In the genomic region with DNA sequence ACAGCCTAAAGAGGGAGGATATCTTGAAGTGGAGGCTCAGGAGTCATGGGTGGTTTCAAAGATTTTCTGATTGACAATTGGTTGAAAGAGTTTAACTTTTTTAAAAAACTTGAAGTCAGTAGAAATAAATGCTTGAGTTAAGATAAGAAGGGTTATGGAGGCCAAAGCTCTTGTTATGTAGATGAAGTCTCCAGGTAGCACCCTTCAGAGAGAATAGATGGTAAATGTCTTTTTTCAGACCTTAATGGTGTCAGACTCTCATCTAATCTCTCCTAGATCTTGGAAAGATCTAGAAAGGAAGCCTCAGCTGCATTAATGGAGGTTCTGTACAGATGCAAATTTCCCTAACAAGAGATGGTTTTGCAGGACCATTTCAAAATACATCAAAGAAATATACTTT, we compare ENCODE assay signal across 26 cellular contexts.
"Had no signal": no experiment of that assay in that cellular context is flagged by ENCODE, and none has a peak within 500 bp of the region (broad histone marks: within the 10 kb centered on the region; RNA-seq: fewer than 3 reads in every experiment).

No MANE protein-coding gene starts in this region.

- DNase-seq: hypothalamus; islet precursor cell; left ventricle myocardium inferior; naive thymus-derived CD8-positive, alpha-beta T cell; nucleus accumbens; pancreas; posterior cingulate gyrus; retina; right cardiac atrium; stimulated activated CD4-positive, alpha-beta T cell treated with anti-CD3 and anti-CD28 coated beads, Interleukin-12 subunit alpha, Interleukin-12 subunit beta, amount 100 ng/mL, for 4 hours; stimulated activated CD4-positive, alpha-beta T cell treated with anti-CD3 and anti-CD28 coated beads, Interleukin-15, amount 100 ng/mL, for 24 hours; stimulated activated CD4-positive, alpha-beta T cell treated with anti-CD3 and anti-CD28 coated beads, Interleukin-2, amount 100 ng/mL, for 24 hours; stimulated activated CD4-positive, alpha-beta T cell treated with anti-CD3 and anti-CD28 coated beads, Interleukin-4, amount 100 ng/mL, for 1 hour; stimulated activated naive B cell treated with anti-CD40 and anti-IgM and Interleukin-4, amounts not matched to agents 10 μg/mL and 1 μg/mL and 100 μg/mL, for 72 hours; stimulated activated naive CD8-positive, alpha-beta T cell treated with anti-CD3 and anti-CD28 coated beads, Interleukin-15, Interleukin-2, amounts not matched to agents 100 U/mL and 50 U/mL, for 24 hours; stomach; testis; thyroid gland; transverse colon; upper lobe of left lung had no signal

- H3K4me1 Mint-ChIP-seq: nephron; neural crest cell; stimulated activated naive B cell treated with anti-CD40 and anti-IgM and Interleukin-4, amounts not matched to agents 10 μg/mL and 1 μg/mL and 100 μg/mL, for 72 hours had no signal

- H3K9me3 ChIP-seq: left ventricle myocardium inferior, pancreas, prostate gland, stomach, testis, thyroid gland, transverse colon, upper lobe of left lung, vagina had no signal

- H3K9me3 Mint-ChIP-seq: nephron; neural crest cell; stimulated activated naive B cell treated with anti-CD40 and anti-IgM and Interleukin-4, amounts not matched to agents 10 μg/mL and 1 μg/mL and 100 μg/mL, for 72 hours had no signal

- H3K36me3 ChIP-seq: left ventricle myocardium inferior, pancreas, prostate gland, stomach, thyroid gland, transverse colon, upper lobe of left lung, vagina had no signal

- H3K27me3 ChIP-seq: stomach, testis, transverse colon, upper lobe of left lung, vagina had no signal

- H3K4me3 Mint-ChIP-seq: naive thymus-derived CD8-positive, alpha-beta T cell; nephron; neural crest cell; stimulated activated naive B cell treated with anti-CD40 and anti-IgM and Interleukin-4, amounts not matched to agents 10 μg/mL and 1 μg/mL and 100 μg/mL, for 72 hours had no signal

- H3K27ac Mint-ChIP-seq: naive thymus-derived CD8-positive, alpha-beta T cell; nephron; stimulated activated naive B cell treated with anti-CD40 and anti-IgM and Interleukin-4, amounts not matched to agents 10 μg/mL and 1 μg/mL and 100 μg/mL, for 72 hours had no signal

- H3K27ac ChIP-seq: left ventricle myocardium inferior, pancreas, prostate gland, skin epidermis, stomach, testis, thyroid gland, transverse colon, upper lobe of left lung, vagina had no signal

- H3K4me3 ChIP-seq: left ventricle myocardium inferior, lung, pancreas, prostate gland, skin epidermis, stomach, testis, thyroid gland, transverse colon, upper lobe of left lung, vagina had no signal

- H3K4me1 ChIP-seq: left ventricle myocardium inferior, pancreas, prostate gland, stomach, testis, thyroid gland, transverse colon, upper lobe of left lung, vagina had no signal

- H3K36me3 Mint-ChIP-seq: naive thymus-derived CD8-positive, alpha-beta T cell; stimulated activated naive B cell treated with anti-CD40 and anti-IgM and Interleukin-4, amounts not matched to agents 10 μg/mL and 1 μg/mL and 100 μg/mL, for 72 hours had no signal

- H3K27me3 Mint-ChIP-seq: naive thymus-derived CD8-positive, alpha-beta T cell; stimulated activated naive B cell treated with anti-CD40 and anti-IgM and Interleukin-4, amounts not matched to agents 10 μg/mL and 1 μg/mL and 100 μg/mL, for 72 hours had no signal
